ENCODE assay signal across 8 cellular contexts in genomic region chr1:151472852-151473731, GRCh38. TPM values are rescaled to one million over a fixed set of nuclear protein-coding genes. Genes with fewer than 3 reads are reported as not detected.
DNase-seq lines count a peak whose midpoint lies in the region; ATAC-seq and TF ChIP-seq lines count a peak whose summit lies in the region.

No MANE protein-coding gene starts in this region.

- H3K79me2 ChIP-seq in trophoblast cell (ENCODE audit: control insufficient read depth, insufficient read depth, low read length, poor library complexity), result peaks cover 2% of the 10 kb centered on the region

- H3K4me2 ChIP-seq in trophoblast cell (ENCODE audit: low read length), result peak overlapping the region; percentile 62

- peak overlapping the region; percentile 95 for H3K14ac ChIP-seq in trophoblast cell (ENCODE audit: low read length)

- peak overlapping the region; percentile 65 for H3K4ac ChIP-seq in trophoblast cell (ENCODE audit: low read depth, low read length)

- H2BK12ac ChIP-seq in trophoblast cell (ENCODE audit: low read length), result peak overlapping the region; percentile 84

- ATAC-seq in HG02678 (IDR thresholded peaks at IDR 0.05; ENCODE audit: unreplicated experiment), result no peak

- H3K4me3 ChIP-seq in right atrium auricular region, result peak overlapping the region; percentile 53 to 63
- H3K4me3 ChIP-seq in trophoblast cell (ENCODE audit: low read depth, low read length), result peak overlapping the region; percentile 72

- peak overlapping the region; percentile 84 for H3K9ac ChIP-seq in trophoblast cell (ENCODE audit: low read length)

- no peak overlapping the region for H3K23ac ChIP-seq in trophoblast cell (ENCODE audit: low read length)

- peak overlapping the region; percentile 80 for H4K12ac ChIP-seq in trophoblast cell (ENCODE audit: low read depth, low read length)

- no peak for TF ChIP-seq CTCF in right atrium auricular region (IDR thresholded peaks at IDR 0.05)

- peak overlapping the region; percentile 90 for H3K18ac ChIP-seq in trophoblast cell (ENCODE audit: low read length)

- peak overlapping the region; percentile 96 for H4K8ac ChIP-seq in trophoblast cell (ENCODE audit: low read depth, low read length)

- H3K9me3 ChIP-seq in right atrium auricular region (no peaks in the 10 kb centered on the region), trophoblast cell (ENCODE audit: insufficient read depth, low read depth, low read length) (no peaks in the 10 kb centered on the region)

- H2BK5ac ChIP-seq in trophoblast cell (ENCODE audit: low read depth, low read length, poor library complexity), result peak overlapping the region; percentile 50

- H2AFZ ChIP-seq in trophoblast cell (ENCODE audit: insufficient read depth, low read length, poor library complexity), result peak overlapping the region; percentile 92

- peak overlapping the region; percentile 93 for H2BK120ac ChIP-seq in trophoblast cell (ENCODE audit: insufficient read depth, low read length, poor library complexity)

- no peaks in the 10 kb centered on the region for H3K36me3 ChIP-seq in right atrium auricular region
- H3K36me3 ChIP-seq in trophoblast cell (ENCODE audit: control insufficient read depth in 1 of 2, insufficient read depth in 2 of 2, low read length in 2 of 2), result no peaks in the 10 kb centered on the region

- WGBS in trophoblast cell (ENCODE audit: extremely low coverage, insufficient coverage, insufficient read length), result no CpG with 5 or more reads among the region's 36 CpGs

- H3K27me3 ChIP-seq in right atrium auricular region (no peaks in the 10 kb centered on the region), trophoblast cell (ENCODE audit: insufficient read depth, low read length) (no peaks in the 10 kb centered on the region)

- H2AK5ac ChIP-seq in trophoblast cell (ENCODE audit: low read length), result no peak overlapping the region

- H3K4me1 ChIP-seq in right atrium auricular region, result peaks cover 0 to 5% of the 10 kb centered on the region in 2 donors
- no peaks in the 10 kb centered on the region for H3K4me1 ChIP-seq in trophoblast cell (ENCODE audit: control insufficient read depth in 1 of 2, insufficient read depth in 2 of 2, low read length in 2 of 2)

- DNase-seq in EL (peak; percentile 47), NCI-H526 treated with DMSO at 0.1 percent for 48 hours (lab: John Stamatoyannopoulos, UW) (peak; percentile 69), amniotic epithelial cell (ENCODE audit: low read depth) (peak; percentile 66), right atrium auricular region (ENCODE audit: low spot score) (peak; percentile 64), trophoblast cell (peak; percentile 6 to 65), SIG-M5 treated with dmso at 0.1 percent for 504 hours (lab: John Stamatoyannopoulos, UW; ENCODE audit: unreplicated experiment) (no peak), NCI-H187 treated with DMSO at 0.1 percent for 48 hours (lab: John Stamatoyannopoulos, UW) (no peak)

- H4K91ac ChIP-seq in trophoblast cell (ENCODE audit: low read depth, low read length), result peak overlapping the region; percentile 95

- H3K27ac ChIP-seq in right atrium auricular region, result peak overlapping the region; percentile 61 to 64
- H3K27ac ChIP-seq in trophoblast cell (ENCODE audit: low read depth, low read length), result no peak overlapping the region

- H3K79me1 ChIP-seq in trophoblast cell (ENCODE audit: low read length), result peaks cover 3% of the 10 kb centered on the region

RNA-seq across cellular contexts. Expression of gene POGZ, which starts 13.8 kb away (rescaled TPM):
- 10 to 100 TPM; 21.8 to 29.2 TPM for total RNA-seq in right atrium auricular region
- polyA plus RNA-seq in trophoblast cell (2013), result 40.5 and 43.4 TPM in 2 replicates

RNA-seq across cellular contexts. Expression of gene CGN, which starts 38.1 kb away (rescaled TPM):
- 1 to 10 TPM; 3.3 to 5.4 TPM for total RNA-seq in right atrium auricular region
- 22.2 and 24.0 TPM in 2 replicates for polyA plus RNA-seq in trophoblast cell (2013)

Comparison
In these comparisons a context has a peak if more than half of its experiments do, and no peak if none do; other contexts are left out.
1. DNase-seq: peak in EL (single experiment), NCI-H526 treated with DMSO at 0.1 percent for 48 hours (single experiment), amniotic epithelial cell (single experiment), right atrium auricular region (single experiment) and trophoblast cell (2 of 2); none in SIG-M5 treated with dmso at 0.1 percent for 504 hours (single experiment) and NCI-H187 treated with DMSO at 0.1 percent for 48 hours (single experiment).